9 cellular contexts compared by ENCODE assay signal in genomic region chr9:93058357-93059096, GRCh38. TPM values are rescaled to one million over a fixed set of nuclear protein-coding genes. Genes with fewer than 3 reads are reported as not detected.
A peak's percentile ranks its signal among the peaks of the same experiment; 100 is the strongest.
DNase-seq lines count a peak whose midpoint lies in the region; ATAC-seq and TF ChIP-seq lines count a peak whose summit lies in the region.
"Had no signal": no experiment of that assay in that cellular context is flagged by ENCODE, and none has a peak within 500 bp of the region (broad histone marks: within the 10 kb centered on the region; RNA-seq: fewer than 3 reads in every experiment).

Gene SUSD3, plus strand, starts transcription at chr9:93058701. Its CDS starts 42 bp downstream, at chr9:93058743.

- DNase-seq in NCI-H748 (lab: John Stamatoyannopoulos, UW; ENCODE audit: unreplicated experiment) = peak; percentile 62
- no peak for DNase-seq in NCI-H748 treated with DMSO at 0.1 percent for 48 hours (lab: John Stamatoyannopoulos, UW)
- peak; percentile 33 to 76 (median 58) for DNase-seq in T-cell
- DNase-seq in ascending aorta (ENCODE audit: low spot score in 2 of 2) = peak in 1 of 2 donors; percentile 87
- DNase-seq in islet precursor cell = peak; percentile 83
- DNase-seq in stimulated activated CD4-positive, alpha-beta T cell treated with anti-CD3 and anti-CD28 coated beads, Interleukin-4, amount 100 ng/mL, for 1 hour = peak; percentile 69
- DNase-seq in NCI-H187 treated with DMSO at 0.1 percent for 48 hours (lab: John Stamatoyannopoulos, UW) = no peak

- H3K27ac ChIP-seq in ascending aorta = peak within 1 kb of the TSS; percentile 90 to 92
- H3K27ac ChIP-seq: C4-2B had no signal

- peaks cover 28 to 52% of the 10 kb centered on the region in 2 donors for H3K4me1 ChIP-seq in ascending aorta

- H3K36me3 ChIP-seq in ascending aorta = no peaks in the 10 kb centered on the region

- peak within 1 kb of the TSS; percentile 64 to 74 for H3K4me3 ChIP-seq in ascending aorta

- intact Hi-C loops in ascending aorta (cut with DNase I) = loop anchor here (1.0 to 5.0 kb wide), 3 partner anchors 37 to 74 kb away; no protein-coding TSS in a partner anchor

- no peaks in the 10 kb centered on the region for H3K27me3 ChIP-seq in ascending aorta

- CTCF ChIA-PET in T-cell (lab: Charles Lee) = interaction anchor here in 1 of 2 donors (0.8 kb wide), 1 partner anchor 53 kb away, joined by 3 read pairs; no protein-coding TSS in a partner anchor

- no peaks in the 10 kb centered on the region for H3K27me3 Mint-ChIP-seq in T-cell

- H3K9me3 Mint-ChIP-seq in T-cell = no peaks in the 10 kb centered on the region

- H3K4me3 Mint-ChIP-seq in T-cell = peak within 1 kb of the TSS; percentile 92 to 93 (median 93)

- POLR2A ChIA-PET in T-cell (lab: Charles Lee) = interaction anchor here in 1 of 2 donors (0.6 kb wide), 1 partner anchor 17 kb away, joined by 6 read pairs; no protein-coding TSS in a partner anchor

- H3K36me3 Mint-ChIP-seq in T-cell = peaks cover 4% of the 10 kb centered on the region

- peak; percentile 47 for ATAC-seq in HG03066 (IDR thresholded peaks at IDR 0.05; ENCODE audit: low read depth, unreplicated experiment)
- peak; percentile 71 to 77 (median 74) for ATAC-seq in T-cell (replicated peaks in 1 of 4)

- no peaks in the 10 kb centered on the region for H3K9me3 ChIP-seq in ascending aorta

- peak within 1 kb of the TSS; percentile 99 to 100 for H3K27ac Mint-ChIP-seq in T-cell

- TF ChIP-seq CTCF in ascending aorta (IDR thresholded peaks at IDR 0.05) = no peak

- H3K4me1 Mint-ChIP-seq in T-cell = peaks cover 73 to 81% (median 78%) of the 10 kb centered on the region in 3 donors

RNA-seq across cellular contexts. Expression of gene SUSD3, which starts in this region (rescaled TPM):
- total RNA-seq in T-cell = 10 to 100 TPM; 39.6 to 79.2 (median 71.2) TPM
- total RNA-seq in ascending aorta = not detected

Comparison
In these comparisons a context has a peak if more than half of its experiments do, and no peak if none do; other contexts are left out.
1. RNA of gene SUSD3 (total RNA-seq): 39.6 to 79.2 TPM in T-cell; not detected in ascending aorta (single experiment); every median in the first group is over 10 times any median in the second.
2. DNase-seq: peak in NCI-H748 (single experiment), T-cell (34 of 34), islet precursor cell (single experiment) and stimulated activated CD4-positive, alpha-beta T cell treated with anti-CD3 and anti-CD28 coated beads, Interleukin-4, amount 100 ng/mL, for 1 hour (single experiment); none in NCI-H748 treated with DMSO at 0.1 percent for 48 hours (single experiment) and NCI-H187 treated with DMSO at 0.1 percent for 48 hours (single experiment).